ENCODE assay signal across 8 cellular contexts in genomic region chr10:11611248-11612003, GRCh38. TPM values are rescaled to one million over a fixed set of nuclear protein-coding genes. Genes with fewer than 3 reads are reported as not detected.
DNase-seq lines count a peak whose midpoint lies in the region; ATAC-seq lines count a peak whose summit lies in the region.

TSS of gene USP6NL (minus strand) at chr10:11611650. CDS start at chr10:11597634, 14,016 bp downstream.

- CTCF ChIA-PET in activated CD8-positive, alpha-beta T cell treated with anti-CD3 and anti-CD28 coated beads, Interleukin-2, amount 10 ng/mL, durations not matched to agents 7 days and 5 days (lab: Charles Lee): interaction anchor here (1.2 to 1.4 kb wide), 2 partner anchors 74 to 96 kb away, joined by 4 read pairs; no protein-coding TSS in a partner anchor

- H3K9me3 Mint-ChIP-seq in activated CD8-positive, alpha-beta T cell treated with anti-CD3 and anti-CD28 coated beads, Interleukin-2, amount 10 ng/mL, durations not matched to agents 7 days and 5 days (ENCODE audit: insufficient read depth): peaks cover 4% of the 10 kb centered on the region
- H3K9me3 Mint-ChIP-seq in effector memory CD8-positive, alpha-beta T cell: no peaks in the 10 kb centered on the region

- H3K4me3 Mint-ChIP-seq in activated CD8-positive, alpha-beta T cell treated with anti-CD3 and anti-CD28 coated beads, Interleukin-2, amount 10 ng/mL, durations not matched to agents 7 days and 5 days: peak within 1 kb of the TSS; percentile 83
- peak within 1 kb of the TSS; percentile 80 to 87 for H3K4me3 Mint-ChIP-seq in effector memory CD8-positive, alpha-beta T cell

- peaks cover 3% of the 10 kb centered on the region for H3K36me3 Mint-ChIP-seq in activated CD8-positive, alpha-beta T cell treated with anti-CD3 and anti-CD28 coated beads, Interleukin-2, amount 10 ng/mL, durations not matched to agents 7 days and 5 days (ENCODE audit: low read depth)
- H3K36me3 Mint-ChIP-seq in effector memory CD8-positive, alpha-beta T cell (ENCODE audit: insufficient read depth): no peaks in the 10 kb centered on the region

- POLR2A ChIA-PET in activated CD8-positive, alpha-beta T cell treated with anti-CD3 and anti-CD28 coated beads, Interleukin-2, amount 10 ng/mL, durations not matched to agents 7 days and 5 days (lab: Charles Lee): no interaction called here

- peak; percentile 37 for ATAC-seq in GM18873 (IDR thresholded peaks at IDR 0.05; ENCODE audit: low FRiP score, unreplicated experiment)
- ATAC-seq in HG03175 (IDR thresholded peaks at IDR 0.05; ENCODE audit: unreplicated experiment): peak; percentile 58
- peak; percentile 71 for ATAC-seq in activated CD8-positive, alpha-beta T cell treated with anti-CD3 and anti-CD28 coated beads, Interleukin-2, amount 10 ng/mL, durations not matched to agents 7 days and 5 days
- peak; percentile 73 for ATAC-seq in effector memory CD8-positive, alpha-beta T cell (replicated peaks)

- H3K27ac Mint-ChIP-seq in activated CD8-positive, alpha-beta T cell treated with anti-CD3 and anti-CD28 coated beads, Interleukin-2, amount 10 ng/mL, durations not matched to agents 7 days and 5 days: peak within 1 kb of the TSS; percentile 79
- H3K27ac Mint-ChIP-seq in effector memory CD8-positive, alpha-beta T cell: no peak within 1 kb of the TSS

- H3K4me1 Mint-ChIP-seq in activated CD8-positive, alpha-beta T cell treated with anti-CD3 and anti-CD28 coated beads, Interleukin-2, amount 10 ng/mL, durations not matched to agents 7 days and 5 days (ENCODE audit: low read depth): peaks cover 48% of the 10 kb centered on the region
- H3K4me1 Mint-ChIP-seq in effector memory CD8-positive, alpha-beta T cell (ENCODE audit: low read depth in 2 of 2): peaks cover 4 to 7% of the 10 kb centered on the region in 2 donors

- H3K27me3 Mint-ChIP-seq in activated CD8-positive, alpha-beta T cell treated with anti-CD3 and anti-CD28 coated beads, Interleukin-2, amount 10 ng/mL, durations not matched to agents 7 days and 5 days (ENCODE audit: low read depth): peaks cover 35% of the 10 kb centered on the region
- peaks cover 13 to 25% of the 10 kb centered on the region in 2 donors for H3K27me3 Mint-ChIP-seq in effector memory CD8-positive, alpha-beta T cell

- DNase-seq in AG20443 (ENCODE audit: low spot score) (peak; percentile 96), NCI-H526 (lab: John Stamatoyannopoulos, UW) (peak; percentile 54 to 87), medulla oblongata (ENCODE audit: extremely low spot score) (peak; percentile 84)
- peak; percentile 59 for DNase-seq in activated CD8-positive, alpha-beta T cell treated with anti-CD3 and anti-CD28 coated beads, Interleukin-2, amount 10 ng/mL, durations not matched to agents 7 days and 5 days
- DNase-seq in effector memory CD8-positive, alpha-beta T cell: peak; percentile 22 to 42 (median 27)
- peak; percentile 33 for DNase-seq in stimulated activated CD8-positive, alpha-beta memory T cell treated with anti-CD3 and anti-CD28 coated beads, Interleukin-12 subunit alpha, Interleukin-12 subunit beta, amount 100 ng/mL, for 1 hour (ENCODE audit: low read depth)

RNA-seq across cellular contexts. Expression of gene USP6NL, which starts in this region (rescaled TPM):
- 1 to 10 TPM; 1.6 to 2.0 TPM for total RNA-seq in activated CD8-positive, alpha-beta T cell treated with anti-CD3 and anti-CD28 coated beads, Interleukin-2, amount 10 ng/mL, durations not matched to agents 7 days and 5 days

Comparison
In these comparisons a context has a peak if more than half of its experiments do, and no peak if none do; other contexts are left out.
1. Peak in every context shown above with its lines: DNase-seq and ATAC-seq.
2. DNase-seq: peak in every context shown above with its lines; median percentile 96 in AG20443; 84 in medulla oblongata; 70 in NCI-H526; 59 in activated CD8-positive, alpha-beta T cell treated with anti-CD3 and anti-CD28 coated beads, Interleukin-2, amount 10 ng/mL, durations not matched to agents 7 days and 5 days; 33 in stimulated activated CD8-positive, alpha-beta memory T cell treated with anti-CD3 and anti-CD28 coated beads, Interleukin-12 subunit alpha, Interleukin-12 subunit beta, amount 100 ng/mL, for 1 hour; 27 in effector memory CD8-positive, alpha-beta T cell.